Comparison of ENCODE assay signal across 25 cellular contexts in the genomic region with DNA sequence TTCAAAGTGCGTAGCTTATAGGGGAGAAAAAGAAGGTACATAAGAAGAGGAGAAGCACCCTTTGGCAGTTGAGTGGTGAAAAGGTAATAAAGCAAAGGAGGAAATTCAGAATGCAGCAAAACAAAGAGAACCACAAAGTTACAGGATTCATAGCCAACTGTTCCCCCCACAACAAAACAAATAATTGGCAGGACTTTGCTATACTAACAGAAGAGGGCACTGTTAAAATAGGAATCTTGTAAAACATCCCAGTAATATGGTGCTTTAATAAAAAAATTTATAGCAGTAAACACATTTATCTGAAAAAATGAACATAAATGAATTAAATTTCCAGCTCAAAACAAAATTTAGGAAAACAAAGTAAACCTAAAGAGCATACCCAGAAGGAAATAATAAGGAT. TPM values are rescaled to one million over a fixed set of nuclear protein-coding genes. Genes with fewer than 3 reads are reported as not detected.
DNase-seq lines count a peak whose midpoint lies in the region; ATAC-seq and TF ChIP-seq lines count a peak whose summit lies in the region.
"Had no signal": no experiment of that assay in that cellular context is flagged by ENCODE, and none has a peak within 500 bp of the region (broad histone marks: within the 10 kb centered on the region; RNA-seq: fewer than 3 reads in every experiment).

No MANE protein-coding gene starts in this region.

- POLR2A ChIA-PET in HEK293T (lab: Yijun Ruan, JAX) = no interaction called here

- no peaks in the 10 kb centered on the region for H3K9me3 ChIP-seq in psoas muscle
- H3K9me3 ChIP-seq: MG63, testis, uterus had no signal

- peaks cover 0 to 7% of the 10 kb centered on the region in 2 donors for H3K36me3 ChIP-seq in psoas muscle (ENCODE audit: insufficient read depth in 1 of 2, low read depth in 1 of 2)
- H3K36me3 ChIP-seq: uterus had no signal

- no peak overlapping the region for H3K27ac Mint-ChIP-seq in osteocyte (ENCODE audit: unreplicated experiment)
- H3K27ac Mint-ChIP-seq: CD8-positive, alpha-beta T cell had no signal

- H3K4me3 ChIP-seq in epithelial cell of proximal tubule (ENCODE audit: low read depth, low read length) = no peak overlapping the region
- H3K4me3 ChIP-seq in psoas muscle = no peak overlapping the region
- H3K4me3 ChIP-seq: MG63, testis, uterus had no signal

- H3K27me3 ChIP-seq in psoas muscle (ENCODE audit: insufficient read depth in 3 of 3, low read length in 2 of 3) = no peaks in the 10 kb centered on the region
- H3K27me3 ChIP-seq: MG63, testis, uterus had no signal

- CTCF ChIA-PET in HEK293T (lab: Yijun Ruan, JAX) = interaction anchor here (0.6 kb wide), 1 partner anchor 11 kb away, joined by 4 read pairs; no protein-coding TSS in a partner anchor

- H3K27ac ChIP-seq in VCaP (no peak overlapping the region), psoas muscle (no peak overlapping the region)
- H3K27ac ChIP-seq: RWPE1, testis, uterus had no signal

- peaks cover 3% of the 10 kb centered on the region for H3K36me3 Mint-ChIP-seq in osteocyte (ENCODE audit: unreplicated experiment)

- no peaks in the 10 kb centered on the region for H3K9me3 Mint-ChIP-seq in osteocyte (ENCODE audit: unreplicated experiment)
- H3K9me3 Mint-ChIP-seq: CD8-positive, alpha-beta T cell; central memory CD8-positive, alpha-beta T cell had no signal

- 90 to 100% (median 96%) methylated on average over 1 of the region's 1 CpG for WGBS in psoas muscle, 3 donors

- H3K4me1 Mint-ChIP-seq in osteocyte (ENCODE audit: unreplicated experiment) = peaks cover 5% of the 10 kb centered on the region
- H3K4me1 Mint-ChIP-seq: central memory CD8-positive, alpha-beta T cell had no signal

- no peaks in the 10 kb centered on the region for H3K27me3 Mint-ChIP-seq in osteocyte (ENCODE audit: unreplicated experiment)
- H3K27me3 Mint-ChIP-seq: central memory CD8-positive, alpha-beta T cell had no signal

- ATAC-seq in HG03521 (IDR thresholded peaks at IDR 0.05; ENCODE audit: unreplicated experiment) (no peak), psoas muscle (no peak)
- ATAC-seq: CD8-positive, alpha-beta T cell; esophagus mucosa had no signal

- no peaks in the 10 kb centered on the region for H3K4me1 ChIP-seq in psoas muscle
- H3K4me1 ChIP-seq: testis, uterus had no signal

- peak; percentile 34 to 39 for DNase-seq in Kasumi-1 (lab: John Stamatoyannopoulos, UW)
- no peak for DNase-seq in epithelial cell of proximal tubule (ENCODE audit: low read depth)
- DNase-seq in osteocyte (ENCODE audit: extremely low spot score, unreplicated experiment) = no peak
- DNase-seq in HEK293T (ENCODE audit: extremely low spot score) = no peak
- no peak for DNase-seq in psoas muscle
- DNase-seq: activated naive CD4-positive, alpha-beta T cell treated with Interleukin-2 at 50 U/mL for 16 hours; activated T-cell treated with anti-CD3 and anti-CD28 coated beads, Interleukin-2, amount 50 U/mL, for 48 hours; amygdala; CD8-positive, alpha-beta T cell; DMS53; mammary epithelial cell; MG63; NCI-H1417 treated with DMSO at 0.1 percent for 48 hours; NCI-H526; nucleus accumbens; stimulated activated CD4-positive, alpha-beta T cell treated with anti-CD3 and anti-CD28 coated beads, Interleukin-4, amount 100 ng/mL, for 1 hour; stimulated activated naive CD4-positive, alpha-beta T cell; SW 1271; testis; uterus had no signal

- no peak overlapping the region for H3K4me3 Mint-ChIP-seq in osteocyte (ENCODE audit: unreplicated experiment)
- H3K4me3 Mint-ChIP-seq: CD8-positive, alpha-beta T cell; central memory CD8-positive, alpha-beta T cell had no signal

- intact Hi-C loops in psoas muscle (cut with DNase I) = no loop called here

- peak; percentile 46 for TF ChIP-seq CTCF in VCaP (conservative IDR thresholded peaks at IDR 0.05)
- peak; percentile 22 for TF ChIP-seq CTCF in epithelial cell of proximal tubule (conservative IDR thresholded peaks at IDR 0.05; ENCODE audit: low read depth, low read length)
- TF ChIP-seq CTCF in osteocyte (IDR thresholded peaks at IDR 0.05) = peak; percentile 16
- TF ChIP-seq CTCF in psoas muscle (IDR thresholded peaks at IDR 0.05) = no peak

TF ChIP-seq in HEK293T, 16 proteins besides CTCF, POLR2A, EP300 and RAD21:
- TF ChIP-seq, protein P1, sequence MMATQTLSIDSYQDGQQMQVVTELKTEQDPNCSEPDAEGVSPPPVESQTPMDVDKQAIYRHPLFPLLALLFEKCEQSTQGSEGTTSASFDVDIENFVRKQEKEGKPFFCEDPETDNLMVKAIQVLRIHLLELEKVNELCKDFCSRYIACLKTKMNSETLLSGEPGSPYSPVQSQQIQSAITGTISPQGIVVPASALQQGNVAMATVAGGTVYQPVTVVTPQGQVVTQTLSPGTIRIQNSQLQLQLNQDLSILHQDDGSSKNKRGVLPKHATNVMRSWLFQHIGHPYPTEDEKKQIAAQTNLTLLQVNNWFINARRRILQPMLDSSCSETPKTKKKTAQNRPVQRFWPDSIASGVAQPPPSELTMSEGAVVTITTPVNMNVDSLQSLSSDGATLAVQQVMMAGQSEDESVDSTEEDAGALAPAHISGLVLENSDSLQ (IDR thresholded peaks at IDR 0.05) = no peak
- TF ChIP-seq HDGF (IDR thresholded peaks at IDR 0.05; ENCODE audit: borderline replicate concordance) (no peak), ARNT (IDR thresholded peaks at IDR 0.05) (no peak), FOXK2 (IDR thresholded peaks at IDR 0.05) (no peak), L3MBTL2 (conservative IDR thresholded peaks at IDR 0.05) (no peak), FOXA1 (IDR thresholded peaks at IDR 0.05) (no peak), LEF1 (IDR thresholded peaks at IDR 0.05; ENCODE audit: borderline replicate concordance) (no peak), FOXM1 (IDR thresholded peaks at IDR 0.05; ENCODE audit: borderline replicate concordance) (no peak), TARDBP (IDR thresholded peaks at IDR 0.05) (no peak), CTBP1 (IDR thresholded peaks at IDR 0.05; ENCODE audit: borderline replicate concordance) (no peak), ELF4 (IDR thresholded peaks at IDR 0.05) (no peak), SP1 (IDR thresholded peaks at IDR 0.05) (no peak), ZNF384 (IDR thresholded peaks at IDR 0.05) (no peak), NFRKB (IDR thresholded peaks at IDR 0.05) (no peak), BHLHE40 (IDR thresholded peaks at IDR 0.05; ENCODE audit: borderline replicate concordance) (no peak)

RNA-seq across cellular contexts. Expression of a gene that starts 42.3 kb away (rescaled TPM):
- total RNA-seq in epithelial cell of proximal tubule = 11.3 and 16.7 TPM in 2 replicates
- 29.7 and 35.0 TPM in 2 replicates for total RNA-seq in osteocyte
- 10 to 100 TPM; 17.5 to 25.3 (median 22.1) TPM for total RNA-seq in psoas muscle
- polyA plus RNA-seq in psoas muscle = 10 to 100 TPM in 1 of 3 donors, 1 to 10 TPM in 2; 4.6 to 24.7 (median 9.0) TPM

RNA-seq across cellular contexts. Expression of a gene that starts 42.6 kb away (rescaled TPM):
- total RNA-seq in epithelial cell of proximal tubule = 7.1 and 7.9 TPM in 2 replicates
- 10.8 and 11.0 TPM in 2 replicates for total RNA-seq in osteocyte
- total RNA-seq in psoas muscle = 1 to 10 TPM; 4.0 to 6.4 (median 4.8) TPM
- 1 to 10 TPM; 1.3 to 3.1 (median 2.1) TPM for polyA plus RNA-seq in psoas muscle

Comparison
In these comparisons a context has a peak if more than half of its experiments do, and no peak if none do; other contexts are left out.
1. DNase-seq: peak in Kasumi-1 (2 of 2); none in epithelial cell of proximal tubule (single experiment), osteocyte (single experiment), HEK293T (single experiment) and psoas muscle (0 of 2).